20 cellular contexts compared by ENCODE assay signal in the genomic region with DNA sequence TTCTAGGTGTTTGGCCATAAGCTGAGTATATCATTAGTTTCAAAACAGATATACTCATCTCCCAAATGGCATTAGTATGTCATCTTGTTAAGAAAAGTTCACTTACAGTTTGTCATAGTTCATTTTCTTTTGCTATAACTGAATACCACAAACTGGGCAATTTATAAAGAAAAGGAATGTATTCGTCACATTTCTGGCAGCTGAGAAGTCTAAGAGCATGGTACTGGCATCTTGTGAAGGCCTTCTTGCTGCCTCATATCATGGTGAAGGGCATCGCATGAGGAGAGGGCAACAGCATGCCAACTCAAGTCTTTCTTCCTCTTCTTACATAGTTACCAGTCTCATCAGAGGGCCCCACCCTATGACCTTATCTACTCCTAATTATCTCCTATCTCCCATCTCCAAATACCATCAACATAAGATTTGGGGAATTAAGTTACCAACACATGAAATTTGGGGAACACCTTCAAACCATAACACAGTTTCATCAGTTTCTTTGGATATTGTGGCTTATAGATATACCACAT.
"Had no signal": no experiment of that assay in that cellular context is flagged by ENCODE, and none has a peak within 500 bp of the region (broad histone marks: within the 10 kb centered on the region; RNA-seq: fewer than 3 reads in every experiment).

No MANE protein-coding gene starts in this region.

- H3K36me3 ChIP-seq: ascending aorta, colonic mucosa, esophagus muscularis mucosa, suprapubic skin, transverse colon, vagina had no signal

- H3K79me2 ChIP-seq: hepatocyte had no signal

- H3K9me3 Mint-ChIP-seq: activated CD4-positive, alpha-beta memory T cell treated with anti-CD3 and anti-CD28 coated beads for 36 hours; activated T-helper 17 cell treated with anti-CD3 and anti-CD28 coated beads, Interleukin-2, amount 50 U/mL, for 72 hours; central memory CD8-positive, alpha-beta T cell; memory B cell; neural crest cell; WTC11 had no signal

- H3K27me3 ChIP-seq: ascending aorta, colonic mucosa, esophagus muscularis mucosa, hepatocyte, suprapubic skin, transverse colon, vagina had no signal

- DNase-seq: activated CD4-positive, alpha-beta memory T cell treated with anti-CD3 and anti-CD28 coated beads for 36 hours; activated CD4-positive, alpha-beta T cell treated with anti-CD3 and anti-CD28 coated beads for 4 hours; activated naive CD4-positive, alpha-beta T cell treated with Interleukin-2 at 50 U/mL for 16 hours; activated T-cell treated with anti-CD3 and anti-CD28 coated beads, Interleukin-2, amount 50 U/mL, for 1 hour; colonic mucosa; effector CD4-positive, alpha-beta T cell; retina; transverse colon had no signal

- H3K4me1 ChIP-seq: colonic mucosa, suprapubic skin, transverse colon, vagina had no signal

- H3K4me3 Mint-ChIP-seq: activated CD4-positive, alpha-beta memory T cell treated with anti-CD3 and anti-CD28 coated beads for 36 hours; activated T-helper 17 cell treated with anti-CD3 and anti-CD28 coated beads, Interleukin-2, amount 50 U/mL, for 72 hours; central memory CD8-positive, alpha-beta T cell; memory B cell; neural crest cell; stimulated activated naive CD8-positive, alpha-beta T cell treated with anti-CD3 and anti-CD28 coated beads, Interleukin-15, Interleukin-2, amounts not matched to agents 100 ng/mL and 50 ng/mL, for 24 hours; WTC11 had no signal

- H3K4me2 ChIP-seq: hepatocyte had no signal

- H3K9me3 ChIP-seq: ascending aorta, colonic mucosa, esophagus muscularis mucosa, suprapubic skin, transverse colon, vagina had no signal

- H3K27ac ChIP-seq: ascending aorta, colonic mucosa, esophagus muscularis mucosa, hepatocyte, suprapubic skin, transverse colon, vagina had no signal

- H3K36me3 Mint-ChIP-seq: activated CD4-positive, alpha-beta memory T cell treated with anti-CD3 and anti-CD28 coated beads for 36 hours; memory B cell; WTC11 had no signal

- H2AFZ ChIP-seq: hepatocyte had no signal

- H3K27me3 Mint-ChIP-seq: activated CD4-positive, alpha-beta memory T cell treated with anti-CD3 and anti-CD28 coated beads for 36 hours; activated T-helper 17 cell treated with anti-CD3 and anti-CD28 coated beads, Interleukin-2, amount 50 U/mL, for 72 hours; central memory CD8-positive, alpha-beta T cell; memory B cell; stimulated activated naive CD8-positive, alpha-beta T cell treated with anti-CD3 and anti-CD28 coated beads, Interleukin-15, Interleukin-2, amounts not matched to agents 100 ng/mL and 50 ng/mL, for 24 hours had no signal

- ATAC-seq: activated T-helper 17 cell treated with anti-CD3 and anti-CD28 coated beads, Interleukin-2, amount 50 U/mL, for 72 hours; WTC11 had no signal

- H3K4me1 Mint-ChIP-seq: memory B cell, WTC11 had no signal

- H3K27ac Mint-ChIP-seq: activated CD4-positive, alpha-beta memory T cell treated with anti-CD3 and anti-CD28 coated beads for 36 hours; activated T-helper 17 cell treated with anti-CD3 and anti-CD28 coated beads, Interleukin-2, amount 50 U/mL, for 72 hours; memory B cell; stimulated activated naive CD8-positive, alpha-beta T cell treated with anti-CD3 and anti-CD28 coated beads, Interleukin-15, Interleukin-2, amounts not matched to agents 100 ng/mL and 50 ng/mL, for 24 hours; WTC11 had no signal

- H3K4me3 ChIP-seq: ascending aorta, colonic mucosa, esophagus muscularis mucosa, hepatocyte, suprapubic skin, transverse colon, vagina had no signal

- FAIRE-seq: TTC549 had no signal
